Comparison of ENCODE assay signal across 31 cellular contexts in genomic region chrX:76477352-76477751, GRCh38.
"Had no signal": no experiment of that assay in that cellular context is flagged by ENCODE, and none has a peak within 500 bp of the region (broad histone marks: within the 10 kb centered on the region; RNA-seq: fewer than 3 reads in every experiment).

No MANE protein-coding gene starts in this region.

- H3K4me1 Mint-ChIP-seq: natural killer cell; nephron; neural progenitor cell; stimulated activated memory B cell treated with anti-CD40 and anti-IgM and Interleukin-4, amounts not matched to agents 10 μg/mL and 1 μg/mL and 100 μg/mL, for 72 hours; stimulated activated naive CD8-positive, alpha-beta T cell treated with anti-CD3 and anti-CD28 coated beads, Interleukin-15, amount 100 ng/mL, for 72 hours had no signal

- H3K27me3 ChIP-seq: neural progenitor cell, ovary, spleen, suprapubic skin, testis, tibial artery, transverse colon, upper lobe of right lung, uterus had no signal

- H3K36me3 Mint-ChIP-seq: natural killer cell; neural progenitor cell; stimulated activated memory B cell treated with anti-CD40 and anti-IgM and Interleukin-4, amounts not matched to agents 10 μg/mL and 1 μg/mL and 100 μg/mL, for 72 hours; type B pancreatic cell had no signal

- H3K4me3 ChIP-seq: neural progenitor cell, ovary, psoas muscle, skin epidermis, smooth muscle cell, spleen, suprapubic skin, testis, tibial artery, transverse colon, upper lobe of right lung, uterus had no signal

- H3K79me2 ChIP-seq: parathyroid adenoma had no signal

- H3K27ac ChIP-seq: neural progenitor cell, ovary, parathyroid adenoma, psoas muscle, skin epidermis, spleen, suprapubic skin, testis, tibial artery, transverse colon, upper lobe of right lung, uterus had no signal

- H3K9me3 ChIP-seq: ovary, suprapubic skin, testis, transverse colon, upper lobe of right lung, uterus had no signal

- H2AFZ ChIP-seq: neural progenitor cell, parathyroid adenoma had no signal

- H3K27ac Mint-ChIP-seq: natural killer cell; nephron; neural progenitor cell; progenitor cell of endocrine pancreas; stimulated activated memory B cell treated with anti-CD40 and anti-IgM and Interleukin-4, amounts not matched to agents 10 μg/mL and 1 μg/mL and 100 μg/mL, for 72 hours; stimulated activated naive CD8-positive, alpha-beta T cell treated with anti-CD3 and anti-CD28 coated beads, Interleukin-15, amount 100 ng/mL, for 72 hours; type B pancreatic cell had no signal

- DNase-seq: natural killer cell; occipital lobe; ovary; posterior cingulate gyrus; psoas muscle; right cardiac atrium; spleen; stimulated activated CD4-positive, alpha-beta T cell treated with anti-CD3 and anti-CD28 coated beads, Interleukin-12 subunit alpha, Interleukin-12 subunit beta, amount 100 ng/mL, for 4 hours; stimulated activated CD4-positive, alpha-beta T cell treated with anti-CD3 and anti-CD28 coated beads, Interleukin-1b, Interleukin-23, amount 100 ng/mL, for 48 hours; stimulated activated CD4-positive, alpha-beta T cell treated with anti-CD3 and anti-CD28 coated beads, Interleukin-4, amount 100 ng/mL, for 1 hour; stimulated activated CD4-positive, alpha-beta T cell treated with anti-CD3 and anti-CD28 coated beads, Interleukin-4, amount 100 ng/mL, for 4 hours; stimulated activated CD8-positive, alpha-beta memory T cell treated with anti-CD3 and anti-CD28 coated beads, Interleukin-4, amount 100 ng/mL, for 48 hours; stimulated activated naive CD4-positive, alpha-beta T cell; stimulated activated naive CD8-positive, alpha-beta T cell treated with anti-CD3 and anti-CD28 coated beads, Interleukin-15, amount 100 ng/mL, for 72 hours; stimulated activated naive CD8-positive, alpha-beta T cell treated with anti-CD3 and anti-CD28 coated beads, Interleukin-15, Interleukin-2, amounts not matched to agents 100 U/mL and 50 U/mL, for 24 hours; substantia nigra; testis; tibial artery; transverse colon; upper lobe of right lung; uterus had no signal

- H3K36me3 ChIP-seq: neural progenitor cell, ovary, spleen, suprapubic skin, tibial artery, transverse colon, upper lobe of right lung, uterus had no signal

- H3K4me3 Mint-ChIP-seq: natural killer cell; nephron; neural progenitor cell; stimulated activated memory B cell treated with anti-CD40 and anti-IgM and Interleukin-4, amounts not matched to agents 10 μg/mL and 1 μg/mL and 100 μg/mL, for 72 hours; stimulated activated naive CD8-positive, alpha-beta T cell treated with anti-CD3 and anti-CD28 coated beads, Interleukin-15, amount 100 ng/mL, for 72 hours; type B pancreatic cell had no signal

- H3K9ac ChIP-seq: neural progenitor cell, parathyroid adenoma had no signal

- ATAC-seq: natural killer cell; psoas muscle; right cardiac atrium; sciatic nerve; stimulated activated memory B cell treated with anti-CD40 and anti-IgM and Interleukin-4, amounts not matched to agents 10 μg/mL and 1 μg/mL and 100 μg/mL, for 72 hours; stimulated activated naive CD8-positive, alpha-beta T cell treated with anti-CD3 and anti-CD28 coated beads, Interleukin-15, amount 100 ng/mL, for 72 hours; stimulated activated naive CD8-positive, alpha-beta T cell treated with anti-CD3 and anti-CD28 coated beads, Interleukin-15, Interleukin-2, amounts not matched to agents 100 U/mL and 50 U/mL, for 24 hours; upper lobe of right lung had no signal

- H3K27me3 Mint-ChIP-seq: progenitor cell of endocrine pancreas; stimulated activated memory B cell treated with anti-CD40 and anti-IgM and Interleukin-4, amounts not matched to agents 10 μg/mL and 1 μg/mL and 100 μg/mL, for 72 hours; stimulated activated naive CD8-positive, alpha-beta T cell treated with anti-CD3 and anti-CD28 coated beads, Interleukin-15, amount 100 ng/mL, for 72 hours; type B pancreatic cell had no signal

- H3K4me1 ChIP-seq: neural progenitor cell, parathyroid adenoma, psoas muscle, spleen, suprapubic skin, testis, tibial artery, transverse colon, upper lobe of right lung, uterus had no signal

- H3K4me2 ChIP-seq: neural progenitor cell, smooth muscle cell had no signal
